ENCODE assay signal across 9 cellular contexts in the genomic region with DNA sequence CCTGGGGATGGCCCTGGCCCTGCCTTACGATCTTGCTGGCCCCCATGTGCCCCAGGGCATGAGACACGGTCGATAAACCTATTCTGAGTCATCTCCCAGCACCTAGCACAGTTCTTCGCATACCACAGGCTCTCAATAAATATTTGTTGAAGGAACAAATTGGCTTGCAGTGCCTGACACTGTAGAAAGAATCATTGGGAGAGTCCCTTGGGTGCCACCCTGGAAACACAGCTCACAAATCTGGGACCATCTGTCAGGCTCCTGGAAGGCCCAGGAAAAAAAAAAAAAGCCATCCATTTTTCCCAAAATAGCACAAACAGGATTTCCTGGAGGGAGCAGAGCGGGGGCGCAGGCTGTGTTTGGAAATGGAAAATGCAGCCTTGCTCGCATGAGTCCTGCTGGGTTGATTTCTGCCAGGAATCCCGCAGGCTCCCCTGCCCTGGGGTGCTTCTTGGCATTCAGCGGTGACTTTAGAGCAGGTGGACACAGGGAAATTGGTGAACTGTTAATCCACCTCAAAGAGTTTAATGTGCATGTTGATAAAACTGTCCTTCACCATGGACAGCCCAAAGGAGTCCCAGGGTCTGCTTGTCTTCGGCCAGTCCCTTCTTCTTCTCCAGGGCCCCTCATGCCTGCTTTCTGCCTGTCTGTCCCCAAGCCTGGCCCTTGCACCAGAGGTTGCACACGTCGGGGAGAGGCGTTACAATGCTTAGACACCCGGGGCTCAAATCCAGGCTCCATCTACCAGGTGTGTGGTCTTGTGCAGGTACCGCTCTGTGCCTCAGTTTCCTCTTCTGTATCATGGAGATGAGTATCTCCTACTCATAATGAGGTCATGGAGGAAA.
A peak's percentile ranks its signal among the peaks of the same experiment; 100 is the strongest.
DNase-seq lines count a peak whose midpoint lies in the region; ATAC-seq and TF ChIP-seq lines count a peak whose summit lies in the region.
"Had no signal": no experiment of that assay in that cellular context is flagged by ENCODE, and none has a peak within 500 bp of the region (broad histone marks: within the 10 kb centered on the region; RNA-seq: fewer than 3 reads in every experiment).

No MANE protein-coding gene starts in this region.

- peak overlapping the region; percentile 31 for H3K4me3 Mint-ChIP-seq in Calu3 (ENCODE audit: low read depth, unreplicated experiment)
- H3K4me3 Mint-ChIP-seq in chondrocyte (ENCODE audit: unreplicated experiment), result peak overlapping the region; percentile 15
- H3K4me3 Mint-ChIP-seq in naive thymus-derived CD4-positive, alpha-beta T cell, result no peak overlapping the region

- H3K9ac ChIP-seq in mucosa of stomach (ENCODE audit: low read length), result peak overlapping the region; percentile 37

- H3K27me3 ChIP-seq in mucosa of stomach (ENCODE audit: control insufficient read depth, insufficient read depth, low read length), result no peaks in the 10 kb centered on the region
- no peaks in the 10 kb centered on the region for H3K27me3 ChIP-seq in naive thymus-derived CD4-positive, alpha-beta T cell (ENCODE audit: control insufficient read depth in 2 of 2, insufficient read depth in 2 of 2, low read length in 2 of 2)

- no peak overlapping the region for H3K4me3 ChIP-seq in mucosa of stomach (ENCODE audit: low read length)
- H3K4me3 ChIP-seq in naive thymus-derived CD4-positive, alpha-beta T cell (ENCODE audit: low read length), result no peak overlapping the region

- H3K9me3 Mint-ChIP-seq in Calu3 (ENCODE audit: low read depth, unreplicated experiment) (peaks cover 5% of the 10 kb centered on the region), chondrocyte (ENCODE audit: low read depth) (peaks cover 2% of the 10 kb centered on the region)
- peaks cover 0 to 9% (median 0%) of the 10 kb centered on the region in 11 donors for H3K9me3 Mint-ChIP-seq in naive thymus-derived CD4-positive, alpha-beta T cell

- ATAC-seq in GM18867 (IDR thresholded peaks at IDR 0.05; ENCODE audit: unreplicated experiment) (no peak), HG02970 (IDR thresholded peaks at IDR 0.05; ENCODE audit: low FRiP score, unreplicated experiment) (no peak)
- ATAC-seq in naive thymus-derived CD4-positive, alpha-beta T cell, result no peak

- intact Hi-C loops in Calu3 (cut with micrococcal nuclease; ENCODE audit: unreplicated experiment), result no loop called here
- intact Hi-C loops in naive thymus-derived CD4-positive, alpha-beta T cell (cut with micrococcal nuclease), result no loop called here

- DNase-seq in Calu3 (peak; percentile 82), NCI-H2081 (lab: John Stamatoyannopoulos, UW) (peak; percentile 88 to 93), chondrocyte (ENCODE audit: low spot score) (no peak)
- DNase-seq in activated T-cell treated with anti-CD3 and anti-CD28 coated beads, Interleukin-2, amount 50 U/mL, for 1 hour, result no peak
- DNase-seq in naive thymus-derived CD4-positive, alpha-beta T cell, result no peak
- DNase-seq: stimulated activated CD4-positive, alpha-beta T cell treated with anti-CD3 and anti-CD28 coated beads, Interleukin-1b, Interleukin-23, amount 100 ng/mL, for 48 hours had no signal

- H3K27ac ChIP-seq in naive thymus-derived CD4-positive, alpha-beta T cell (ENCODE audit: low read depth, low read length), result no peak overlapping the region

- CTCF ChIA-PET in Calu3 (lab: Charles Lee), result interaction anchor here (0.6 to 1.0 kb wide), 2 partner anchors 102 to 112 kb away, joined by 3 to 6 read pairs; no protein-coding TSS in a partner anchor
- CTCF ChIA-PET in naive thymus-derived CD4-positive, alpha-beta T cell (lab: Charles Lee), result no interaction called here

- H3K27me3 Mint-ChIP-seq in Calu3 (ENCODE audit: unreplicated experiment), result peaks cover 19% of the 10 kb centered on the region
- no peaks in the 10 kb centered on the region for H3K27me3 Mint-ChIP-seq in chondrocyte (ENCODE audit: low read depth)
- H3K27me3 Mint-ChIP-seq in naive thymus-derived CD4-positive, alpha-beta T cell, result peaks cover 0 to 5% (median 0%) of the 10 kb centered on the region in 5 donors

- no TSS peak for BruUV-seq in Calu3 (replicated peaks; lab: Mats Ljungman, UMichigan)

- H3K4me1 ChIP-seq in mucosa of stomach (ENCODE audit: control insufficient read depth, insufficient read depth, low read length), result peaks cover 65% of the 10 kb centered on the region
- H3K4me1 ChIP-seq in naive thymus-derived CD4-positive, alpha-beta T cell (ENCODE audit: control insufficient read depth in 2 of 2, insufficient read depth in 2 of 2, low read length in 2 of 2), result no peaks in the 10 kb centered on the region

- peaks cover 28% of the 10 kb centered on the region for H3K4me1 Mint-ChIP-seq in Calu3 (ENCODE audit: low read depth, unreplicated experiment)
- peaks cover 15% of the 10 kb centered on the region for H3K4me1 Mint-ChIP-seq in chondrocyte (ENCODE audit: low read depth)
- H3K4me1 Mint-ChIP-seq in naive thymus-derived CD4-positive, alpha-beta T cell, result peaks cover 0 to 14% (median 0%) of the 10 kb centered on the region in 7 donors

- no peaks in the 10 kb centered on the region for H3K9me3 ChIP-seq in mucosa of stomach (ENCODE audit: control insufficient read depth, low read length)
- H3K9me3 ChIP-seq in naive thymus-derived CD4-positive, alpha-beta T cell (ENCODE audit: control insufficient read depth in 2 of 3, low read length in 3 of 3), result no peaks in the 10 kb centered on the region

- H3K27ac Mint-ChIP-seq in Calu3 (ENCODE audit: unreplicated experiment) (peak overlapping the region; percentile 68), chondrocyte (ENCODE audit: unreplicated experiment) (peak overlapping the region; percentile 49)
- no peak overlapping the region for H3K27ac Mint-ChIP-seq in naive thymus-derived CD4-positive, alpha-beta T cell

- H3K36me3 ChIP-seq in mucosa of stomach (ENCODE audit: control insufficient read depth, insufficient read depth, low read length), result no peaks in the 10 kb centered on the region
- no peaks in the 10 kb centered on the region for H3K36me3 ChIP-seq in naive thymus-derived CD4-positive, alpha-beta T cell (ENCODE audit: control insufficient read depth in 2 of 3, insufficient read depth in 3 of 3, low read length in 3 of 3)

- TF ChIP-seq CTCF in Calu3 (IDR thresholded peaks at IDR 0.05; ENCODE audit: unreplicated experiment), result no peak
- TF ChIP-seq CTCF in chondrocyte (IDR thresholded peaks at IDR 0.05), result peak; percentile 33

- H3K36me3 Mint-ChIP-seq in Calu3 (ENCODE audit: insufficient read depth, unreplicated experiment) (no peaks in the 10 kb centered on the region), chondrocyte (ENCODE audit: low read depth) (peaks cover 2% of the 10 kb centered on the region)
- H3K36me3 Mint-ChIP-seq in naive thymus-derived CD4-positive, alpha-beta T cell, result peaks cover 0 to 5% (median 0%) of the 10 kb centered on the region in 5 donors

- POLR2A ChIA-PET in naive thymus-derived CD4-positive, alpha-beta T cell (lab: Charles Lee), result no interaction called here

Comparison
In these comparisons a context has a peak if more than half of its experiments do, and no peak if none do; other contexts are left out.
1. DNase-seq: peak in Calu3 (single experiment) and NCI-H2081 (2 of 2); none in chondrocyte (single experiment), activated T-cell treated with anti-CD3 and anti-CD28 coated beads, Interleukin-2, amount 50 U/mL, for 1 hour (single experiment) and naive thymus-derived CD4-positive, alpha-beta T cell (0 of 9).
2. H3K27ac Mint-ChIP-seq: peak in Calu3 (single experiment) and chondrocyte (single experiment); none in naive thymus-derived CD4-positive, alpha-beta T cell (0 of 9).
3. H3K4me3 Mint-ChIP-seq: peak in Calu3 (single experiment) and chondrocyte (single experiment); none in naive thymus-derived CD4-positive, alpha-beta T cell (0 of 10).